In genomic region chr22:50272103-50272782, GRCh38 we compare ENCODE assay signal across 13 cellular contexts. TPM values are rescaled to one million over a fixed set of nuclear protein-coding genes. Genes with fewer than 3 reads are reported as not detected.
A peak's percentile ranks its signal among the peaks of the same experiment; 100 is the strongest.
DNase-seq lines count a peak whose midpoint lies in the region; ATAC-seq and TF ChIP-seq lines count a peak whose summit lies in the region.
"Had no signal": no experiment of that assay in that cellular context is flagged by ENCODE, and none has a peak within 500 bp of the region (broad histone marks: within the 10 kb centered on the region; RNA-seq: fewer than 3 reads in every experiment).

No MANE protein-coding gene starts in this region.

- no peak overlapping the region for H2BK5ac ChIP-seq in mesenchymal stem cell (ENCODE audit: low read depth, low read length, poor library complexity, severe bottlenecking)

- DNase-seq in ELF-1 (ENCODE audit: low read depth, low spot score) (peak; percentile 36), WTC11 (ENCODE audit: low spot score) (no peak), mesenchymal stem cell (no peak), GM03348 (ENCODE audit: low spot score) (no peak), HT-29 (ENCODE audit: low spot score) (no peak), left lobe of liver (ENCODE audit: low spot score) (no peak), posterior cingulate gyrus (no peak)
- DNase-seq: SW 1271, tibial artery had no signal

- H3K27ac ChIP-seq in 22Rv1 (peak overlapping the region; percentile 97), mesenchymal stem cell (ENCODE audit: low read length, poor library complexity, severe bottlenecking) (no peak overlapping the region)
- H3K27ac ChIP-seq: tibial artery had no signal

- H3K4me3 Mint-ChIP-seq in WTC11: peak overlapping the region; percentile 31; the same call in 1 of the 2 replicates

- H4K8ac ChIP-seq in mesenchymal stem cell (ENCODE audit: low read length): no peak overlapping the region

- peaks cover 21% of the 10 kb centered on the region for H3K36me3 Mint-ChIP-seq in WTC11
- H3K36me3 Mint-ChIP-seq: CD4-positive, CD25-positive, alpha-beta regulatory T cell had no signal

- H2BK15ac ChIP-seq in mesenchymal stem cell (ENCODE audit: low read depth, poor library complexity, severe bottlenecking): no peak overlapping the region

- H3K27me3 ChIP-seq in mesenchymal stem cell (ENCODE audit: control insufficient read depth in 1 of 2, insufficient read depth in 1 of 2, low read length in 2 of 2): no peaks in the 10 kb centered on the region
- H3K27me3 ChIP-seq: adrenal gland had no signal

- POLR2A ChIA-PET in WTC11 (lab: Charles Lee): interaction anchor here (0.5 to 1.9 kb wide), 2 partner anchors 21 kb away, joined by 3 to 7 read pairs; partner anchors contain the start of gene HDAC10

- H3K4me3 ChIP-seq in mesenchymal stem cell (ENCODE audit: insufficient read depth in 1 of 2, low read depth in 1 of 2, low read length in 2 of 2): peak overlapping the region in 1 of 2 experiments; percentile 23

- no peak overlapping the region for H4K91ac ChIP-seq in mesenchymal stem cell (ENCODE audit: low read length)

- no peak overlapping the region for H2AFZ ChIP-seq in mesenchymal stem cell (ENCODE audit: low read depth, low read length)

- H2AK5ac ChIP-seq in mesenchymal stem cell (ENCODE audit: low read length, severe bottlenecking): no peak overlapping the region

- H3K79me1 ChIP-seq in mesenchymal stem cell (replicated peaks; ENCODE audit: low read length, poor library complexity, severe bottlenecking): peaks cover 2% of the 10 kb centered on the region

- H3K4ac ChIP-seq in mesenchymal stem cell (ENCODE audit: low read depth in 1 of 2, low read length in 2 of 2): peak overlapping the region in 1 of 2 experiments; percentile 48

- no peaks in the 10 kb centered on the region for H3K9me3 Mint-ChIP-seq in WTC11
- H3K9me3 Mint-ChIP-seq: CD4-positive, CD25-positive, alpha-beta regulatory T cell had no signal

- H3K23ac ChIP-seq in mesenchymal stem cell (ENCODE audit: low read length in 2 of 2): no peak overlapping the region

- no peak overlapping the region for H3K9ac ChIP-seq in mesenchymal stem cell (ENCODE audit: low read length)
- H3K9ac ChIP-seq: parathyroid adenoma had no signal

- peak; percentile 12 for ATAC-seq in WTC11
- no peak for ATAC-seq in left lobe of liver

- no peaks in the 10 kb centered on the region for H3K9me3 ChIP-seq in mesenchymal stem cell (ENCODE audit: control insufficient read depth, low read length)
- H3K9me3 ChIP-seq: adrenal gland, tibial artery had no signal

- H3K4me2 ChIP-seq in mesenchymal stem cell (ENCODE audit: low read length, poor library complexity, severe bottlenecking): peak overlapping the region; percentile 38

- peaks cover 34 to 45% of the 10 kb centered on the region in 2 experiments for H3K36me3 ChIP-seq in mesenchymal stem cell (ENCODE audit: control insufficient read depth in 1 of 2, insufficient read depth in 2 of 2, low read depth in 1 of 2, low read length in 2 of 2)

- no peak overlapping the region for H2BK120ac ChIP-seq in mesenchymal stem cell (ENCODE audit: low read depth, low read length)

- 39% methylated on average over 18 of the region's 21 CpGs for WGBS in mesenchymal stem cell

- intact Hi-C loops in posterior cingulate gyrus (cut with DNase I): no loop called here

- peak overlapping the region in 1 of 2 experiments; percentile 83 for H3K18ac ChIP-seq in mesenchymal stem cell (ENCODE audit: low read depth in 1 of 2, low read length in 2 of 2)

- no peak overlapping the region for H3K14ac ChIP-seq in mesenchymal stem cell (ENCODE audit: low read length in 2 of 2)

- H3K4me1 Mint-ChIP-seq in WTC11: no peaks in the 10 kb centered on the region

- no peak for TF ChIP-seq CTCF in 22Rv1 (IDR thresholded peaks at IDR 0.05)
- TF ChIP-seq CTCF in WTC11 (IDR thresholded peaks at IDR 0.05): no peak

- H3K4me1 ChIP-seq in mesenchymal stem cell (ENCODE audit: control insufficient read depth, insufficient read depth, low read depth, low read length): peaks cover 46% of the 10 kb centered on the region

- peak overlapping the region in 1 of 2 experiments; percentile 47 for H2BK12ac ChIP-seq in mesenchymal stem cell (ENCODE audit: low read length in 2 of 2)

- H3K27me3 Mint-ChIP-seq in WTC11 (ENCODE audit: low read depth): peaks cover 37% of the 10 kb centered on the region

- H3K27ac Mint-ChIP-seq in WTC11: no peak overlapping the region
- H3K27ac Mint-ChIP-seq: CD4-positive, CD25-positive, alpha-beta regulatory T cell had no signal

- CTCF ChIA-PET in WTC11 (lab: Charles Lee): interaction anchor here (0.8 to 3.4 kb wide), 18 partner anchors 10 to 254 kb away, joined by 3 to 21 read pairs (median 4); partner anchors contain the start of genes HDAC10, MAPK12, PLXNB2 and SCO2

TF ChIP-seq in WTC11, 78 proteins besides CTCF, POLR2A, EP300 and RAD21:
- TF ChIP-seq FOXJ3 (CRISPR knock-in tag; IDR thresholded peaks at IDR 0.05; ENCODE audit: borderline replicate concordance): no peak
- TF ChIP-seq ATF3 (CRISPR knock-in tag; conservative IDR thresholded peaks at IDR 0.05): no peak
- 0 out of 2 replicates have a peak, but pooled peaks have one; percentile 4 for TF ChIP-seq SP1 (CRISPR knock-in tag; conservative IDR thresholded peaks at IDR 0.05)
- no peak for TF ChIP-seq E2F1 (CRISPR knock-in tag; IDR thresholded peaks at IDR 0.05)
- TF ChIP-seq PRDM15 (CRISPR knock-in tag; IDR thresholded peaks at IDR 0.05): no peak

RNA-seq across cellular contexts. Expression of gene MAPK11, which starts 2.1 kb away (rescaled TPM):
- total RNA-seq in WTC11 (2021) (1.4 to 2.3 TPM (median 1.9 TPM) in 3 replicates), left lobe of liver (8.2 TPM)
- 5.5 TPM for polyA plus RNA-seq in mesenchymal stem cell (2013, experiment 1 of 2)
- polyA plus RNA-seq in mesenchymal stem cell (2013, experiment 2 of 2): 5.0 TPM
- 1.6 and 2.2 TPM in 2 replicates for total RNA-seq in HT-29 (2014; rRNA removed; shearing (Covaris generic))

RNA-seq across cellular contexts. Expression of gene MAPK12, which starts 10.8 kb away (rescaled TPM):
- total RNA-seq in WTC11 (2021): 26.9 to 31.0 TPM (median 28.8 TPM) in 3 replicates
- 34.8 TPM for polyA plus RNA-seq in mesenchymal stem cell (2013, experiment 1 of 2)
- 35.2 TPM for polyA plus RNA-seq in mesenchymal stem cell (2013, experiment 2 of 2)
- total RNA-seq in HT-29 (2014; rRNA removed; shearing (Covaris generic)): 6.6 and 6.7 TPM in 2 replicates
- total RNA-seq in left lobe of liver: 5.0 TPM

RNA-seq across cellular contexts. Expression of gene HDAC10, which starts 21.2 kb away (rescaled TPM):
- total RNA-seq in WTC11 (2021) (31.9 to 40.9 TPM (median 38.2 TPM) in 3 replicates), left lobe of liver (33.3 TPM)
- 21.1 TPM for polyA plus RNA-seq in mesenchymal stem cell (2013, experiment 1 of 2)
- polyA plus RNA-seq in mesenchymal stem cell (2013, experiment 2 of 2): 19.2 TPM
- 62.6 and 63.3 TPM in 2 replicates for total RNA-seq in HT-29 (2014; rRNA removed; shearing (Covaris generic))

RNA-seq across cellular contexts. Expression of gene TUBGCP6, which starts 27.4 kb away (rescaled TPM):
- total RNA-seq in WTC11 (2021): 36.3 to 45.4 TPM (median 40.8 TPM) in 3 replicates
- 10.1 TPM for polyA plus RNA-seq in mesenchymal stem cell (2013, experiment 1 of 2)
- polyA plus RNA-seq in mesenchymal stem cell (2013, experiment 2 of 2): 9.1 TPM
- total RNA-seq in HT-29 (2014; rRNA removed; shearing (Covaris generic)): 30.8 and 32.2 TPM in 2 replicates
- total RNA-seq in left lobe of liver: 21.3 TPM

RNA-seq across cellular contexts. Expression of gene PLXNB2, which starts 35.2 kb away (rescaled TPM):
- total RNA-seq in WTC11 (2021) (110 to 113 TPM (median 111 TPM) in 3 replicates), left lobe of liver (187 TPM)
- polyA plus RNA-seq in mesenchymal stem cell (2013, experiment 1 of 2): 242 TPM
- 231 TPM for polyA plus RNA-seq in mesenchymal stem cell (2013, experiment 2 of 2)
- 247 and 252 TPM in 2 replicates for total RNA-seq in HT-29 (2014; rRNA removed; shearing (Covaris generic))
